Comparison of ENCODE assay signal across 1 cellular context in the genomic region with DNA sequence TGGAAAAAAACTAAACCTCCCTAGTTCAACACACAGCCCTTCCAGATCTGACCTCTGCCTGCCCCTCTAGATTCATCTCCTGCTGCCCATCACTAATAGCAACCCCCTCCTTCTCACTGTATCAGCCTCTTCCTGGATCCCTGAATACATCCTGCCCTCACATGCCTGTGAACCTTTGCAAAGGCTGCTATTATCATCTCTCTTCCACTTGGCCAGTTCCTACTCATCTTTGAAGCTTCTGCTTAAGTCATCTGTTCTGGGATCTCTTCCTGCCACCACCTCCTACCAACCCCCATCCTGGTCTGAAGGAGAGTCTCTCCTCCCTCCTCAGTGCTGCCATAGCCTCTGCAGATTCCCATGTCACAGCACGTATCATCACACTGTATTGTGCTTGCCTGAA.
TF ChIP-seq lines count a peak whose summit lies in the region.

No MANE protein-coding gene starts in this region.

TF ChIP-seq in H1, 55 proteins besides CTCF, POLR2A, EP300 and RAD21:
- TF ChIP-seq KDM4A (IDR thresholded peaks at IDR 0.05; ENCODE audit: low read depth, low read length, severe bottlenecking) (no peak), POU5F1 (IDR thresholded peaks at IDR 0.05; ENCODE audit: low read depth, low read length) (no peak), CEBPB (IDR thresholded peaks at IDR 0.05; ENCODE audit: low read depth, low read length) (no peak)
